23 cellular contexts compared by ENCODE assay signal in genomic region chr3:165778456-165778855, GRCh38. TPM values are rescaled to one million over a fixed set of nuclear protein-coding genes. Genes with fewer than 3 reads are reported as not detected.
"Had no signal": no experiment of that assay in that cellular context is flagged by ENCODE, and none has a peak within 500 bp of the region (broad histone marks: within the 10 kb centered on the region; RNA-seq: fewer than 3 reads in every experiment).

No MANE protein-coding gene starts in this region.

- H3K4me1 ChIP-seq: colonic mucosa, esophagus squamous epithelium, gastrocnemius medialis, heart right ventricle, left lung, lower lobe of right lung had no signal

- H3K9me3 ChIP-seq: colonic mucosa, esophagus squamous epithelium, gastrocnemius medialis, lower lobe of right lung, mucosa of descending colon had no signal

- H3K27me3 ChIP-seq: colonic mucosa, esophagus squamous epithelium, gastrocnemius medialis, heart right ventricle, left lung had no signal

- H3K27ac ChIP-seq: colonic mucosa, epithelial cell of prostate, esophagus squamous epithelium, gastrocnemius medialis, heart right ventricle, left lung, lower lobe of right lung had no signal

- H3K36me3 ChIP-seq: colonic mucosa, esophagus squamous epithelium, gastrocnemius medialis, heart right ventricle, left lung, lower lobe of right lung had no signal

- ATAC-seq: effector memory CD8-positive, alpha-beta T cell; esophagus mucosa; gastrocnemius medialis; heart right ventricle; left cardiac atrium; left lung; left ventricle myocardium superior; lower lobe of right lung; mucosa of descending colon; naive thymus-derived CD8-positive, alpha-beta T cell had no signal

- H3K4me3 ChIP-seq: colonic mucosa, esophagus squamous epithelium, gastrocnemius medialis, heart right ventricle, left lung, lower lobe of right lung, mucosa of descending colon had no signal

- DNase-seq: colonic mucosa; cortex of kidney; effector CD8-positive, alpha-beta T cell; effector memory CD8-positive, alpha-beta T cell; endodermal cell; erythroblast; esophagus squamous epithelium; foreskin fibroblast; foreskin melanocyte; gastrocnemius medialis; glutamatergic neuron; head of caudate nucleus; heart right ventricle; hippocampal formation; left cardiac atrium; left lung; left ventricle myocardium superior; lower lobe of right lung; mucosa of descending colon; naive B cell; naive thymus-derived CD8-positive, alpha-beta T cell had no signal

RNA-seq across cellular contexts. Expression of gene BCHE, which starts 58.8 kb away (rescaled TPM):
- total RNA-seq: naive thymus-derived CD8-positive, alpha-beta T cell had no signal
- polyA plus RNA-seq: naive thymus-derived CD8-positive, alpha-beta T cell had no signal
